ENCODE assay signal across 14 cellular contexts in the genomic region with DNA sequence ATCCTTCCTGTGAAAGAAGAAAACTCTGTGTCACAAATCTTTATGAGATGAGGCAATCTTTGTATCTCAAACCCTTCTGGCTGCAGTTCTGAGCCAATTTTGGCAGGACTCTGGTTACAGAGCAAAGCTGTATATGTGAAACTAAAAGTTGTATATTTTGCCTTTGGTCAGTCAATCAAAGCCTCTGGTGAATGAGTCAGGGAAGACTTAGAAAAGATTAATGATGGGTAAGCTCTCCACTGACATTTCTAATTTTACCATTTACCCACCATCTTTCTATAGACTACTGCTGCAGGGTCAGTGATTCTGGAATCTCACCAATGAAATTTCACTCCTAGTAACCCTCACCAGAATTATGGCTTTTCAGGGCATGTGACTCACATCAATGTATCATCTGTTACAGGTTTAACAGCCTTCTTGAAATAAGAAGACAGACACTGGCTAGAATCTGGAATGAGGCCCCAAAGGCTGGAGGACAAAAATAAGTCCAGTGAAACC. TPM values are rescaled to one million over a fixed set of nuclear protein-coding genes. Genes with fewer than 3 reads are reported as not detected.
DNase-seq lines count a peak whose midpoint lies in the region; ATAC-seq and TF ChIP-seq lines count a peak whose summit lies in the region.
"Had no signal": no experiment of that assay in that cellular context is flagged by ENCODE, and none has a peak within 500 bp of the region (broad histone marks: within the 10 kb centered on the region; RNA-seq: fewer than 3 reads in every experiment).

No MANE protein-coding gene starts in this region.

- intact Hi-C loops in posterior vena cava (cut with DNase I) = loop anchor here in 1 of 2 donors (5.0 kb wide), 1 partner anchor 185 kb away; the partner anchor contains the start of gene GAB2

- H3K4me2 ChIP-seq in MM.1S (ENCODE audit: low read depth, low read length) = peak overlapping the region; percentile 16; the same call in 1 of the 2 replicates

- peaks cover 15% of the 10 kb centered on the region for H3K36me3 Mint-ChIP-seq in mesothelial cell of epicardium

- no peaks in the 10 kb centered on the region for H3K36me3 ChIP-seq in MM.1S (replicated peaks; ENCODE audit: insufficient read depth, low read length)
- H3K36me3 ChIP-seq: BE2C, SJSA1 had no signal

- peak overlapping the region; percentile 12; the same call in 1 of the 2 replicates for H3K27ac ChIP-seq in MM.1S (ENCODE audit: low read length)
- H3K27ac ChIP-seq: SJSA1 had no signal

- no peaks in the 10 kb centered on the region for H3K27me3 Mint-ChIP-seq in mesothelial cell of epicardium (ENCODE audit: low read depth)
- H3K27me3 Mint-ChIP-seq: naive thymus-derived CD8-positive, alpha-beta T cell; stimulated activated memory B cell treated with anti-CD40 and anti-IgM and Interleukin-4, amounts not matched to agents 10 μg/mL and 1 μg/mL and 100 μg/mL, for 72 hours had no signal

- H3K4me1 Mint-ChIP-seq in mesothelial cell of epicardium = peaks cover 34% of the 10 kb centered on the region

- no peak for ATAC-seq in HG03520 (IDR thresholded peaks at IDR 0.05; ENCODE audit: unreplicated experiment)
- ATAC-seq: naive thymus-derived CD8-positive, alpha-beta T cell; stimulated activated memory B cell treated with anti-CD40 and anti-IgM and Interleukin-4, amounts not matched to agents 10 μg/mL and 1 μg/mL and 100 μg/mL, for 72 hours had no signal

- H3K27me3 ChIP-seq in MM.1S (replicated peaks; ENCODE audit: insufficient read depth, low read length) = no peaks in the 10 kb centered on the region
- H3K27me3 ChIP-seq: BE2C, SJSA1 had no signal

- H2AFZ ChIP-seq in MM.1S (ENCODE audit: low read length) = no peak overlapping the region

- H3F3A ChIP-seq in MM.1S (ENCODE audit: insufficient read depth, low read length) = peaks cover 7% of the 10 kb centered on the region; the same call in 1 of the 2 replicates

- peaks cover 13% of the 10 kb centered on the region for H3K9me3 Mint-ChIP-seq in mesothelial cell of epicardium
- H3K9me3 Mint-ChIP-seq: stimulated activated memory B cell treated with anti-CD40 and anti-IgM and Interleukin-4, amounts not matched to agents 10 μg/mL and 1 μg/mL and 100 μg/mL, for 72 hours had no signal

- no peak for TF ChIP-seq CTCF in MM.1S (IDR thresholded peaks at IDR 0.05; ENCODE audit: low read length)
- TF ChIP-seq CTCF in choroid plexus epithelial cell (conservative IDR thresholded peaks at IDR 0.05; ENCODE audit: low read depth, low read length) = no peak
- no peak for TF ChIP-seq CTCF in mesothelial cell of epicardium (IDR thresholded peaks at IDR 0.05; ENCODE audit: unreplicated experiment)

- H3K4me3 ChIP-seq in MM.1S (ENCODE audit: low read length) = no peak overlapping the region
- H3K4me3 ChIP-seq in choroid plexus epithelial cell (ENCODE audit: low read depth, low read length) = no peak overlapping the region
- H3K4me3 ChIP-seq: SJSA1 had no signal

- H3K79me2 ChIP-seq in MM.1S (ENCODE audit: low read length) = no peaks in the 10 kb centered on the region

- H4K20me1 ChIP-seq in MM.1S (ENCODE audit: insufficient read depth, low read length) = no peaks in the 10 kb centered on the region

- H3K4me1 ChIP-seq in MM.1S (ENCODE audit: low read length) = peaks cover 28% of the 10 kb centered on the region
- H3K4me1 ChIP-seq: SJSA1 had no signal

- no peaks in the 10 kb centered on the region for H3K9me2 ChIP-seq in MM.1S (replicated peaks; ENCODE audit: insufficient read depth, low read length)

- no peaks in the 10 kb centered on the region for H3K9me3 ChIP-seq in MM.1S (replicated peaks; ENCODE audit: insufficient read depth, low read length)
- H3K9me3 ChIP-seq: BE2C, SJSA1 had no signal

- no peak overlapping the region for H3K4me3 Mint-ChIP-seq in mesothelial cell of epicardium
- H3K4me3 Mint-ChIP-seq: naive thymus-derived CD8-positive, alpha-beta T cell; stimulated activated memory B cell treated with anti-CD40 and anti-IgM and Interleukin-4, amounts not matched to agents 10 μg/mL and 1 μg/mL and 100 μg/mL, for 72 hours had no signal

- DNase-seq in AG08396 (ENCODE audit: low spot score) = peak; percentile 44
- DNase-seq in MM.1S = peak; percentile 19
- peak; percentile 60 for DNase-seq in choroid plexus epithelial cell (ENCODE audit: low read depth)
- DNase-seq in mesothelial cell of epicardium (ENCODE audit: low spot score in 2 of 2, unreplicated experiment in 2 of 2) = no peak
- no peak for DNase-seq in activated T-cell treated with anti-CD3 and anti-CD28 coated beads, Interleukin-2, amount 50 U/mL, for 48 hours
- no peak for DNase-seq in DMS53 (lab: John Stamatoyannopoulos, UW)
- no peak for DNase-seq in posterior vena cava (ENCODE audit: low spot score)
- DNase-seq: activated CD4-positive, alpha-beta T cell treated with anti-CD3 and anti-CD28 coated beads for 1 hour; BE2C; naive thymus-derived CD8-positive, alpha-beta T cell; NCI-H524 had no signal

- no peak overlapping the region for H3K9ac ChIP-seq in MM.1S (ENCODE audit: low read length)

- H3K27ac Mint-ChIP-seq in mesothelial cell of epicardium = peak overlapping the region; percentile 57
- H3K27ac Mint-ChIP-seq: naive thymus-derived CD8-positive, alpha-beta T cell; stimulated activated memory B cell treated with anti-CD40 and anti-IgM and Interleukin-4, amounts not matched to agents 10 μg/mL and 1 μg/mL and 100 μg/mL, for 72 hours had no signal

RNA-seq across cellular contexts. Expression of gene USP35, which starts 43.3 kb away (rescaled TPM):
- total RNA-seq in mesothelial cell of epicardium (12.3 to 13.4 TPM (median 13.2 TPM) in 3 replicates), posterior vena cava (10 to 100 TPM; 12.8 to 14.1 TPM)

RNA-seq across cellular contexts. Expression of gene KCTD21, which starts 43.6 kb away (rescaled TPM):
- total RNA-seq in mesothelial cell of epicardium = 5.1 to 7.2 TPM (median 5.2 TPM) in 3 replicates
- 10 to 100 TPM; 10.2 to 10.5 TPM for total RNA-seq in posterior vena cava

Comparison
In these comparisons a context has a peak if more than half of its experiments do, and no peak if none do; other contexts are left out.
1. DNase-seq: peak in AG08396 (single experiment), MM.1S (single experiment) and choroid plexus epithelial cell (single experiment); none in mesothelial cell of epicardium (0 of 2), activated T-cell treated with anti-CD3 and anti-CD28 coated beads, Interleukin-2, amount 50 U/mL, for 48 hours (0 of 2), DMS53 (single experiment) and posterior vena cava (single experiment).